In the genomic region with DNA sequence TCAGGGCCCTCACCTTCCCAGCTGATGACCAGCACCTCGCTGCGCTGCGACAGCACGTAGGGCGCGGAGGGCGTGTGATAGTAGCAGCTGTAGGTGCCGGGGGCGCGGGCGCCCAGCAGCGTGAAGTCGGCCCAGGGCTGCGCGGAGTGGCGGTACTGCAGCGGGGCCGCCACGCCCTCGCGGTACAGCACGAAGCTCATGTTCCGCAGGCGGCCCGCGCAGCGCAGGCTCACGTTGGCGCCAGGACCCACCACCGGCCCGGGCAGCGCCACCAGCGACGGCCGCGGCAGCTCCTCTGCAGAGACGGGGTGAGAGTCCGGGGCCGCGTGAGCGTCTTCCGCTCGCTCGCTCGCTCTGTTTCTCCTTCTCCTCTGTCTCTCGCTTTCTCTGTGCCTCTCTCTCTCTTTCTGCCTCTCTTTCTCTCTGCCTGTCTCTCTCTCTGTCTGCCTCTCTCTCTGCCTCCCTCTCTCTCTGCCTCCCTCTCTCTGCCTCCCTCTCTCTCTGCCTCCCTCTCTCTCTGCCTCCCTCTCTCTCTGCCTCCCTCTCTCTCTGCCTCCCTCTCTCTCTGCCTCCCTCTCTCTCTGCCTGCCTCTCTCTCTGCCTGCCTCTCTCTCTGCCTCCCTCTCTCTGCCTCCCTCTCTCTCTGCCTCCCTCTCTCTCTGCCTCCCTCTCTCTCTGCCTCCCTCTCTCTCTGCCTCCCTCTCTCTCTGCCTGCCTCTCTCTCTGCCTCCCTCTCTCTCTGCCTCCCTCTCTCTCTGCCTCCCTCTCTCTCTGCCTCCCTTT, we compare ENCODE assay signal across 9 cellular contexts. TPM values are rescaled to one million over a fixed set of nuclear protein-coding genes. Genes with fewer than 3 reads are reported as not detected.
DNase-seq lines count a peak whose midpoint lies in the region; ATAC-seq and TF ChIP-seq lines count a peak whose summit lies in the region.
"Not testable (repeated sequence)": the region's sequence is repeated elsewhere in the genome, so short reads cannot be mapped to it uniquely, and the experiment has no call there.
"Had no signal": no experiment of that assay in that cellular context is flagged by ENCODE, and none has a peak within 500 bp of the region (broad histone marks: within the 10 kb centered on the region; RNA-seq: fewer than 3 reads in every experiment).

No MANE protein-coding gene starts in this region.

- H3K9me3 Mint-ChIP-seq in stimulated activated naive CD8-positive, alpha-beta T cell treated with anti-CD3 and anti-CD28 coated beads, Interleukin-15, Interleukin-2, amounts not matched to agents 100 ng/mL and 50 ng/mL, for 24 hours, result not testable (repeated sequence)

- peak overlapping the region; percentile 2; the same call in 1 of the 2 replicates for H3K4me3 ChIP-seq in Jurkat, Clone E6-1 (ENCODE audit: low read length)
- peak overlapping the region; percentile 5 for H3K4me3 ChIP-seq in RWPE2 (ENCODE audit: severe bottlenecking)
- peak overlapping the region; percentile 45 to 47 for H3K4me3 ChIP-seq in duodenal mucosa (ENCODE audit: low read depth in 1 of 2, low read length in 2 of 2)
- peak overlapping the region; percentile 59 for H3K4me3 ChIP-seq in iPS-18a (ENCODE audit: low read length)
- peak overlapping the region; percentile 33 to 78 for H3K4me3 ChIP-seq in neutrophil (ENCODE audit: low read depth in 1 of 2, low read length in 1 of 2)

- H3K9ac ChIP-seq in duodenal mucosa (ENCODE audit: low read depth in 1 of 2, low read length in 2 of 2), result peak overlapping the region in 1 of 2 donors; percentile 23
- H3K9ac ChIP-seq in iPS-18a (ENCODE audit: low read length), result not testable (repeated sequence)

- not testable (repeated sequence) for H3K36me3 ChIP-seq in RWPE2 (ENCODE audit: low read depth); duodenal mucosa (ENCODE audit: control insufficient read depth in 1 of 2, insufficient read depth in 2 of 2, low read length in 2 of 2); iPS-18a (ENCODE audit: control insufficient read depth, low read depth, low read length)
- peaks cover 25% of the 10 kb centered on the region for H3K36me3 ChIP-seq in neutrophil

- in situ Hi-C loops in Caki2 (cut with HindIII; ENCODE audit: low pct_unique_long_range_greater_than_20kb, low sequenced_read_pairs), result not testable (repeated sequence)

- not testable (repeated sequence) for H3K36me3 Mint-ChIP-seq in stimulated activated naive CD8-positive, alpha-beta T cell treated with anti-CD3 and anti-CD28 coated beads, Interleukin-15, Interleukin-2, amounts not matched to agents 100 ng/mL and 50 ng/mL, for 24 hours (ENCODE audit: low read depth)

- peaks cover 22% of the 10 kb centered on the region for H3K27me3 Mint-ChIP-seq in stimulated activated naive CD8-positive, alpha-beta T cell treated with anti-CD3 and anti-CD28 coated beads, Interleukin-15, Interleukin-2, amounts not matched to agents 100 ng/mL and 50 ng/mL, for 24 hours

- not testable (repeated sequence) for H3K9me3 ChIP-seq in RWPE2 (ENCODE audit: severe bottlenecking); duodenal mucosa (ENCODE audit: control insufficient read depth in 1 of 2, low read length in 2 of 2); iPS-18a (ENCODE audit: control insufficient read depth, low read depth, low read length); neutrophil

- not testable (repeated sequence) for H3K27ac Mint-ChIP-seq in stimulated activated naive CD8-positive, alpha-beta T cell treated with anti-CD3 and anti-CD28 coated beads, Interleukin-15, Interleukin-2, amounts not matched to agents 100 ng/mL and 50 ng/mL, for 24 hours

- H3K27me3 ChIP-seq in RWPE2 (ENCODE audit: insufficient read depth, poor library complexity, severe bottlenecking); duodenal mucosa (ENCODE audit: control insufficient read depth in 1 of 2, insufficient read depth in 2 of 2, low read length in 2 of 2); neutrophil: not testable (repeated sequence)
- H3K27me3 ChIP-seq in iPS-18a (ENCODE audit: control insufficient read depth, insufficient read depth, low read length), result peaks cover 29% of the 10 kb centered on the region

- peak overlapping the region; percentile 68 for H3K4me3 Mint-ChIP-seq in stimulated activated naive CD8-positive, alpha-beta T cell treated with anti-CD3 and anti-CD28 coated beads, Interleukin-15, Interleukin-2, amounts not matched to agents 100 ng/mL and 50 ng/mL, for 24 hours

- DNase-seq in Caki2 (ENCODE audit: low read depth) (peak; percentile 22), activated T-helper 1 cell treated with Interleukin-2 at 50 U/mL for 16 hours (ENCODE audit: low read depth) (peak; percentile 43)
- DNase-seq in Jurkat, Clone E6-1 (ENCODE audit: low read depth, low spot score); RWPE2 (ENCODE audit: low spot score): not testable (repeated sequence)

- not testable (repeated sequence) for H3K27ac ChIP-seq in RWPE2 (ENCODE audit: poor library complexity, severe bottlenecking); duodenal mucosa (ENCODE audit: low read depth, low read length); iPS-18a (ENCODE audit: low read length)
- peak overlapping the region; percentile 88 for H3K27ac ChIP-seq in neutrophil

- peaks cover 11% of the 10 kb centered on the region for H3K4me1 Mint-ChIP-seq in stimulated activated naive CD8-positive, alpha-beta T cell treated with anti-CD3 and anti-CD28 coated beads, Interleukin-15, Interleukin-2, amounts not matched to agents 100 ng/mL and 50 ng/mL, for 24 hours (ENCODE audit: low read depth)

- not testable (repeated sequence) for TF ChIP-seq CTCF in RWPE2 (IDR thresholded peaks at IDR 0.05; ENCODE audit: poor library complexity, severe bottlenecking); neutrophil (IDR thresholded peaks at IDR 0.05)

- not testable (repeated sequence) for H3K4me1 ChIP-seq in RWPE2 (ENCODE audit: insufficient read depth, poor library complexity, severe bottlenecking); duodenal mucosa (ENCODE audit: control insufficient read depth in 1 of 2, insufficient read depth in 2 of 2, low read length in 2 of 2); iPS-18a (ENCODE audit: control insufficient read depth, low read depth, low read length)
- H3K4me1 ChIP-seq in neutrophil (ENCODE audit: control insufficient read depth in 1 of 2, insufficient read depth in 1 of 2, low read depth in 1 of 2, low read length in 1 of 2), result peaks cover 64 to 71% of the 10 kb centered on the region in 2 experiments

- peak; percentile 86 for ATAC-seq in RWPE2 (ENCODE audit: low read depth)

RNA-seq across cellular contexts. Expression of gene OSCAR, which starts 4.6 kb away (rescaled TPM):
- not detected in 2 replicates for total RNA-seq in Caki2 (2014; rRNA removed; shearing (Covaris generic); ENCODE audit: low replicate concordance)
- not detected for polyA plus RNA-seq in Jurkat, Clone E6-1 (2012; ENCODE audit: insufficient read depth, insufficient read length)
- total RNA-seq: glomerular endothelial cell had no signal

RNA-seq across cellular contexts. Expression of gene NDUFA3, which starts 6.6 kb away (rescaled TPM):
- total RNA-seq in Caki2 (2014; rRNA removed; shearing (Covaris generic); ENCODE audit: low replicate concordance), result 27.2 and 50.8 TPM in 2 replicates
- 367 TPM for polyA plus RNA-seq in Jurkat, Clone E6-1 (2012; ENCODE audit: insufficient read depth, insufficient read length)

RNA-seq across cellular contexts. Expression of gene TARM1, which starts 14.9 kb away (rescaled TPM):
- total RNA-seq in Caki2 (2014; rRNA removed; shearing (Covaris generic); ENCODE audit: low replicate concordance), result not detected in 2 replicates
- polyA plus RNA-seq in Jurkat, Clone E6-1 (2012; ENCODE audit: insufficient read depth, insufficient read length), result not detected
- total RNA-seq: glomerular endothelial cell had no signal

RNA-seq across cellular contexts. Expression of gene TFPT, which starts 19.4 kb away (rescaled TPM):
- total RNA-seq in Caki2 (2014; rRNA removed; shearing (Covaris generic); ENCODE audit: low replicate concordance), result 19.9 and 30.5 TPM in 2 replicates
- polyA plus RNA-seq in Jurkat, Clone E6-1 (2012; ENCODE audit: insufficient read depth, insufficient read length), result 56.9 TPM

RNA-seq across cellular contexts. Expression of gene PRPF31, which starts 19.5 kb away (rescaled TPM):
- 109 and 128 TPM in 2 replicates for total RNA-seq in Caki2 (2014; rRNA removed; shearing (Covaris generic); ENCODE audit: low replicate concordance)
- polyA plus RNA-seq in Jurkat, Clone E6-1 (2012; ENCODE audit: insufficient read depth, insufficient read length), result 121 TPM

Comparison
In these comparisons a context has a peak if more than half of its experiments do, and no peak if none do; other contexts are left out.
1. H3K4me3 ChIP-seq: peak in every context shown above with its lines; median percentile 59 in iPS-18a; 56 in neutrophil; 46 in duodenal mucosa; 5 in RWPE2; 2 in Jurkat, Clone E6-1.